ENCODE assay signal across 1 cellular context in the genomic region with DNA sequence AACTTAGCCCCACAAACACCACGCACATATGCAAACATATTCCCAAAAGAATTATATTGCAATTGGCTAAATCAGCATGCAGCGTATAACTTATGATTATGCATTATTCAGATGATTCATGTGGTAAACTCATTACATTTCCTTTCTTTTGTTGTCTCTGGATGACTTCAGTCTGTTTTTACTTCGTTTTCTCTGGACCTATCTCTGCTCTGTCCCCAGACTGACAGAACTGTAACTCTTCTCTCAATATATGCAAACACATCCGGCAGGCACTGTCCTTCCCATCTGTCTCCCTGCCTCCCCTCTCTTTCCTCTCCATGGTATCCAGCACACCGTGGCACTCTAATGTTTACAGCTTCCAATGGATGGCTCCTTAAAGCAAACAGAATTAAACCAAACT.
TF ChIP-seq lines count a peak whose summit lies in the region.

No MANE protein-coding gene starts in this region.

TF ChIP-seq in K562, 482 proteins besides CTCF, POLR2A, EP300 and RAD21:
- TF ChIP-seq SMARCB1 (IDR thresholded peaks at IDR 0.05; ENCODE audit: insufficient read length, low read depth) (no peak), ZKSCAN3 (CRISPR knock-in tag; IDR thresholded peaks at IDR 0.05) (no peak), ZNF12 (CRISPR knock-in tag; IDR thresholded peaks at IDR 0.05) (no peak), HIVEP1 (CRISPR knock-in tag; IDR thresholded peaks at IDR 0.05) (no peak), DIDO1 (tag; IDR thresholded peaks at IDR 0.05; ENCODE audit: low read depth) (no peak), ZNF586 (CRISPR knock-in tag; conservative IDR thresholded peaks at IDR 0.05) (no peak), ZNF76 (CRISPR knock-in tag; IDR thresholded peaks at IDR 0.05; ENCODE audit: borderline replicate concordance) (no peak), ZNF121 (CRISPR knock-in tag; conservative IDR thresholded peaks at IDR 0.05) (no peak), SIN3B (IDR thresholded peaks at IDR 0.05; ENCODE audit: low read depth) (no peak), ZNF75A (CRISPR knock-in tag; IDR thresholded peaks at IDR 0.05) (no peak)
- TF ChIP-seq, protein P1, sequence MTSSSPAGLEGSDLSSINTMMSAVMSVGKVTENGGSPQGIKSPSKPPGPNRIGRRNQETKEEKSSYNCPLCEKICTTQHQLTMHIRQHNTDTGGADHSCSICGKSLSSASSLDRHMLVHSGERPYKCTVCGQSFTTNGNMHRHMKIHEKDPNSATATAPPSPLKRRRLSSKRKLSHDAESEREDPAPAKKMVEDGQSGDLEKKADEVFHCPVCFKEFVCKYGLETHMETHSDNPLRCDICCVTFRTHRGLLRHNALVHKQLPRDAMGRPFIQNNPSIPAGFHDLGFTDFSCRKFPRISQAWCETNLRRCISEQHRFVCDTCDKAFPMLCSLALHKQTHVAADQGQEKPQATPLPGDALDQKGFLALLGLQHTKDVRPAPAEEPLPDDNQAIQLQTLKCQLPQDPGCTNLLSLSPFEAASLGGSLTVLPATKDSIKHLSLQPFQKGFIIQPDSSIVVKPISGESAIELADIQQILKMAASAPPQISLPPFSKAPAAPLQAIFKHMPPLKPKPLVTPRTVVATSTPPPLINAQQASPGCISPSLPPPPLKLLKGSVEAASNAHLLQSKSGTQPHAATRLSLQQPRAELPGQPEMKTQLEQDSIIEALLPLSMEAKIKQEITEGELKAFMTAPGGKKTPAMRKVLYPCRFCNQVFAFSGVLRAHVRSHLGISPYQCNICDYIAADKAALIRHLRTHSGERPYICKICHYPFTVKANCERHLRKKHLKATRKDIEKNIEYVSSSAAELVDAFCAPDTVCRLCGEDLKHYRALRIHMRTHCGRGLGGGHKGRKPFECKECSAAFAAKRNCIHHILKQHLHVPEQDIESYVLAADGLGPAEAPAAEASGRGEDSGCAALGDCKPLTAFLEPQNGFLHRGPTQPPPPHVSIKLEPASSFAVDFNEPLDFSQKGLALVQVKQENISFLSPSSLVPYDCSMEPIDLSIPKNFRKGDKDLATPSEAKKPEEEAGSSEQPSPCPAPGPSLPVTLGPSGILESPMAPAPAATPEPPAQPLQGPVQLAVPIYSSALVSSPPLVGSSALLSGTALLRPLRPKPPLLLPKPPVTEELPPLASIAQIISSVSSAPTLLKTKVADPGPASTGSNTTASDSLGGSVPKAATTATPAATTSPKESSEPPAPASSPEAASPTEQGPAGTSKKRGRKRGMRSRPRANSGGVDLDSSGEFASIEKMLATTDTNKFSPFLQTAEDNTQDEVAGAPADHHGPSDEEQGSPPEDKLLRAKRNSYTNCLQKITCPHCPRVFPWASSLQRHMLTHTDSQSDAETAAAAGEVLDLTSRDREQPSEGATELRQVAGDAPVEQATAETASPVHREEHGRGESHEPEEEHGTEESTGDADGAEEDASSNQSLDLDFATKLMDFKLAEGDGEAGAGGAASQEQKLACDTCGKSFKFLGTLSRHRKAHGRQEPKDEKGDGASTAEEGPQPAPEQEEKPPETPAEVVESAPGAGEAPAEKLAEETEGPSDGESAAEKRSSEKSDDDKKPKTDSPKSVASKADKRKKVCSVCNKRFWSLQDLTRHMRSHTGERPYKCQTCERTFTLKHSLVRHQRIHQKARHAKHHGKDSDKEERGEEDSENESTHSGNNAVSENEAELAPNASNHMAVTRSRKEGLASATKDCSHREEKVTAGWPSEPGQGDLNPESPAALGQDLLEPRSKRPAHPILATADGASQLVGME (CRISPR knock-in tag; IDR thresholded peaks at IDR 0.05) = no peak
- TF ChIP-seq, protein P2, sequence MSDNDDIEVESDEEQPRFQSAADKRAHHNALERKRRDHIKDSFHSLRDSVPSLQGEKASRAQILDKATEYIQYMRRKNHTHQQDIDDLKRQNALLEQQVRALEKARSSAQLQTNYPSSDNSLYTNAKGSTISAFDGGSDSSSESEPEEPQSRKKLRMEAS (CRISPR knock-in tag; IDR thresholded peaks at IDR 0.05) = no peak
- TF ChIP-seq, protein P3, sequence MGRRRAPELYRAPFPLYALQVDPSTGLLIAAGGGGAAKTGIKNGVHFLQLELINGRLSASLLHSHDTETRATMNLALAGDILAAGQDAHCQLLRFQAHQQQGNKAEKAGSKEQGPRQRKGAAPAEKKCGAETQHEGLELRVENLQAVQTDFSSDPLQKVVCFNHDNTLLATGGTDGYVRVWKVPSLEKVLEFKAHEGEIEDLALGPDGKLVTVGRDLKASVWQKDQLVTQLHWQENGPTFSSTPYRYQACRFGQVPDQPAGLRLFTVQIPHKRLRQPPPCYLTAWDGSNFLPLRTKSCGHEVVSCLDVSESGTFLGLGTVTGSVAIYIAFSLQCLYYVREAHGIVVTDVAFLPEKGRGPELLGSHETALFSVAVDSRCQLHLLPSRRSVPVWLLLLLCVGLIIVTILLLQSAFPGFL (CRISPR knock-in tag; IDR thresholded peaks at IDR 0.05) = no peak
- TF ChIP-seq, protein P4, sequence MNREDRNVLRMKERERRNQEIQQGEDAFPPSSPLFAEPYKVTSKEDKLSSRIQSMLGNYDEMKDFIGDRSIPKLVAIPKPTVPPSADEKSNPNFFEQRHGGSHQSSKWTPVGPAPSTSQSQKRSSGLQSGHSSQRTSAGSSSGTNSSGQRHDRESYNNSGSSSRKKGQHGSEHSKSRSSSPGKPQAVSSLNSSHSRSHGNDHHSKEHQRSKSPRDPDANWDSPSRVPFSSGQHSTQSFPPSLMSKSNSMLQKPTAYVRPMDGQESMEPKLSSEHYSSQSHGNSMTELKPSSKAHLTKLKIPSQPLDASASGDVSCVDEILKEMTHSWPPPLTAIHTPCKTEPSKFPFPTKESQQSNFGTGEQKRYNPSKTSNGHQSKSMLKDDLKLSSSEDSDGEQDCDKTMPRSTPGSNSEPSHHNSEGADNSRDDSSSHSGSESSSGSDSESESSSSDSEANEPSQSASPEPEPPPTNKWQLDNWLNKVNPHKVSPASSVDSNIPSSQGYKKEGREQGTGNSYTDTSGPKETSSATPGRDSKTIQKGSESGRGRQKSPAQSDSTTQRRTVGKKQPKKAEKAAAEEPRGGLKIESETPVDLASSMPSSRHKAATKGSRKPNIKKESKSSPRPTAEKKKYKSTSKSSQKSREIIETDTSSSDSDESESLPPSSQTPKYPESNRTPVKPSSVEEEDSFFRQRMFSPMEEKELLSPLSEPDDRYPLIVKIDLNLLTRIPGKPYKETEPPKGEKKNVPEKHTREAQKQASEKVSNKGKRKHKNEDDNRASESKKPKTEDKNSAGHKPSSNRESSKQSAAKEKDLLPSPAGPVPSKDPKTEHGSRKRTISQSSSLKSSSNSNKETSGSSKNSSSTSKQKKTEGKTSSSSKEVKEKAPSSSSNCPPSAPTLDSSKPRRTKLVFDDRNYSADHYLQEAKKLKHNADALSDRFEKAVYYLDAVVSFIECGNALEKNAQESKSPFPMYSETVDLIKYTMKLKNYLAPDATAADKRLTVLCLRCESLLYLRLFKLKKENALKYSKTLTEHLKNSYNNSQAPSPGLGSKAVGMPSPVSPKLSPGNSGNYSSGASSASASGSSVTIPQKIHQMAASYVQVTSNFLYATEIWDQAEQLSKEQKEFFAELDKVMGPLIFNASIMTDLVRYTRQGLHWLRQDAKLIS (CRISPR knock-in tag; IDR thresholded peaks at IDR 0.05) = no peak
TF ChIP-seq in K562: peak in this region for 0.
